Comparison of ENCODE assay signal across 12 cellular contexts in genomic region chr20:22763257-22763906, GRCh38.
A peak's percentile ranks its signal among the peaks of the same experiment; 100 is the strongest.
DNase-seq lines count a peak whose midpoint lies in the region; ATAC-seq and TF ChIP-seq lines count a peak whose summit lies in the region.
"Had no signal": no experiment of that assay in that cellular context is flagged by ENCODE, and none has a peak within 500 bp of the region (broad histone marks: within the 10 kb centered on the region; RNA-seq: fewer than 3 reads in every experiment).

No MANE protein-coding gene starts in this region.

- WGBS in esophagus squamous epithelium, 2 donors = 18 to 32% methylated on average over 8 to 9 of the region's 9 CpGs

- H3K9me3 ChIP-seq in RWPE2 (ENCODE audit: severe bottlenecking) (no peaks in the 10 kb centered on the region), esophagus squamous epithelium (no peaks in the 10 kb centered on the region)
- H3K9me3 ChIP-seq: neutrophil had no signal

- DNase-seq in A172 (ENCODE audit: low spot score) = peak; percentile 95
- DNase-seq in RWPE2 (ENCODE audit: low spot score) = peak; percentile 94
- no peak for DNase-seq in esophagus squamous epithelium (lab: John Stamatoyannopoulos, UW)
- peak; percentile 29 for DNase-seq in mucosa of gallbladder (ENCODE audit: low spot score)
- no peak for DNase-seq in posterior vena cava (ENCODE audit: low spot score)
- no peak for DNase-seq in T-helper 2 cell
- DNase-seq in stimulated activated CD4-positive, alpha-beta T cell treated with anti-CD3 and anti-CD28 coated beads, Interleukin-1b, Interleukin-23, amount 100 ng/mL, for 48 hours = no peak
- DNase-seq: hypothalamus, T-helper 1 cell had no signal

- TF ChIP-seq CTCF in RWPE2 (IDR thresholded peaks at IDR 0.05; ENCODE audit: poor library complexity, severe bottlenecking) (no peak), esophagus squamous epithelium (IDR thresholded peaks at IDR 0.05) (no peak)

- H3K27ac ChIP-seq in RWPE2 (ENCODE audit: poor library complexity, severe bottlenecking) (peak overlapping the region; percentile 100), esophagus squamous epithelium (peak overlapping the region; percentile 87 to 95 (median 93))
- H3K27ac ChIP-seq: 22Rv1, neutrophil had no signal

- no peaks in the 10 kb centered on the region for H3K27me3 ChIP-seq in RWPE2 (ENCODE audit: insufficient read depth, poor library complexity, severe bottlenecking)
- H3K27me3 ChIP-seq in esophagus squamous epithelium = peaks cover 0 to 5% (median 0%) of the 10 kb centered on the region in 4 donors
- H3K27me3 ChIP-seq: neutrophil had no signal

- ATAC-seq in RWPE2 (ENCODE audit: low read depth) = peak; percentile 81
- no peak for ATAC-seq in HG03432 (IDR thresholded peaks at IDR 0.05; ENCODE audit: unreplicated experiment)

- H3K36me3 ChIP-seq in RWPE2 (ENCODE audit: low read depth) (no peaks in the 10 kb centered on the region), esophagus squamous epithelium (no peaks in the 10 kb centered on the region)
- H3K36me3 ChIP-seq: neutrophil had no signal

- intact Hi-C loops in esophagus squamous epithelium (cut with DNase I) = no loop called here
- intact Hi-C loops in posterior vena cava (cut with DNase I) = no loop called here

- no peak for TF ChIP-seq POLR2A in esophagus squamous epithelium (IDR thresholded peaks at IDR 0.05)

- H3K4me3 ChIP-seq in RWPE2 (ENCODE audit: severe bottlenecking) (peak overlapping the region; percentile 18), esophagus squamous epithelium (no peak overlapping the region)

- H3K4me1 ChIP-seq in RWPE2 (ENCODE audit: insufficient read depth, poor library complexity, severe bottlenecking) = peaks cover 28% of the 10 kb centered on the region
- H3K4me1 ChIP-seq in esophagus squamous epithelium = peaks cover 9 to 71% (median 29%) of the 10 kb centered on the region in 3 donors

Comparison
In these comparisons a context has a peak if more than half of its experiments do, and no peak if none do; other contexts are left out.
1. DNase-seq: peak in A172 (single experiment), RWPE2 (single experiment) and mucosa of gallbladder (single experiment); none in esophagus squamous epithelium (single experiment), posterior vena cava (single experiment), T-helper 2 cell (0 of 5) and stimulated activated CD4-positive, alpha-beta T cell treated with anti-CD3 and anti-CD28 coated beads, Interleukin-1b, Interleukin-23, amount 100 ng/mL, for 48 hours (single experiment).